8 cellular contexts compared by ENCODE assay signal in genomic region chr1:201023517-201023902, GRCh38. TPM values are rescaled to one million over a fixed set of nuclear protein-coding genes. Genes with fewer than 3 reads are reported as not detected.
DNase-seq lines count a peak whose midpoint lies in the region; ATAC-seq and TF ChIP-seq lines count a peak whose summit lies in the region.

Gene KIF21B, minus strand, starts transcription at chr1:201023714. Its CDS starts 331 bp downstream, at chr1:201023383.

- no peaks in the 10 kb centered on the region for H3K27me3 Mint-ChIP-seq in effector memory CD8-positive, alpha-beta T cell

- H3K4me3 ChIP-seq in BE2C (ENCODE audit: low read depth, low read length) = no peak within 1 kb of the TSS

- H3K36me3 Mint-ChIP-seq in effector memory CD8-positive, alpha-beta T cell (ENCODE audit: insufficient read depth) = peaks cover 18% of the 10 kb centered on the region

- no peaks in the 10 kb centered on the region for H3K36me3 ChIP-seq in BE2C

- no peaks in the 10 kb centered on the region for H3K9me3 ChIP-seq in BE2C

- no peaks in the 10 kb centered on the region for H3K9me3 Mint-ChIP-seq in effector memory CD8-positive, alpha-beta T cell

- no peaks in the 10 kb centered on the region for H3K4me1 ChIP-seq in BE2C

- ATAC-seq in HG03439 (IDR thresholded peaks at IDR 0.05; ENCODE audit: unreplicated experiment) = peak; percentile 51
- ATAC-seq in effector memory CD8-positive, alpha-beta T cell (replicated peaks) = peak; percentile 80

- peak within 1 kb of the TSS; percentile 97 to 99 for H3K4me3 Mint-ChIP-seq in effector memory CD8-positive, alpha-beta T cell

- DNase-seq in BE2C = peak; percentile 86
- peak; percentile 82 for DNase-seq in NCI-H748 (lab: John Stamatoyannopoulos, UW; ENCODE audit: unreplicated experiment)
- DNase-seq in activated CD8-positive, alpha-beta memory T cell treated with anti-CD3 and anti-CD28 coated beads for 24 hours = peak; percentile 94
- peak; percentile 88 to 91 (median 90) for DNase-seq in effector memory CD8-positive, alpha-beta T cell
- peak; percentile 73 for DNase-seq in middle frontal gyrus (ENCODE audit: extremely low spot score, low spot score)
- peak; percentile 86 for DNase-seq in stimulated activated CD8-positive, alpha-beta memory T cell treated with anti-CD3 and anti-CD28 coated beads, Interleukin-4, amount 100 ng/mL, for 24 hours (ENCODE audit: low read depth)

- peak within 1 kb of the TSS; percentile 97 to 98 for H3K27ac Mint-ChIP-seq in effector memory CD8-positive, alpha-beta T cell

- peaks cover 89% of the 10 kb centered on the region for H3K27me3 ChIP-seq in BE2C

- TF ChIP-seq POLR2A in GM19193 (IDR thresholded peaks at IDR 0.05; ENCODE audit: extremely low read depth, insufficient read depth, insufficient read length) = peak; percentile 55

- TF ChIP-seq CTCF in BE2C (IDR thresholded peaks at IDR 0.05; ENCODE audit: low read depth, low read length) = no peak

- H3K4me1 Mint-ChIP-seq in effector memory CD8-positive, alpha-beta T cell (ENCODE audit: low read depth in 2 of 2) = peaks cover 45 to 61% of the 10 kb centered on the region in 2 donors

RNA-seq across cellular contexts. Expression of gene KIF21B, which starts in this region (rescaled TPM):
- polyA plus RNA-seq in BE2C (2012; ENCODE audit: insufficient read depth, insufficient read length, low read depth) = 0.14 TPM
